ENCODE assay signal across 16 cellular contexts in genomic region chr13:97194473-97194872, GRCh38. TPM values are rescaled to one million over a fixed set of nuclear protein-coding genes. Genes with fewer than 3 reads are reported as not detected.
DNase-seq lines count a peak whose midpoint lies in the region; ATAC-seq and TF ChIP-seq lines count a peak whose summit lies in the region.
"Had no signal": no experiment of that assay in that cellular context is flagged by ENCODE, and none has a peak within 500 bp of the region (broad histone marks: within the 10 kb centered on the region; RNA-seq: fewer than 3 reads in every experiment).

No MANE protein-coding gene starts in this region.

- no peak overlapping the region for H3K4me3 ChIP-seq in BLaER1 treated with 17β-estradiol and CSF1 and Interleukin-3, amounts not matched to agents 10 nM and 100 nM
- no peak overlapping the region for H3K4me3 ChIP-seq in neural progenitor cell
- H3K4me3 ChIP-seq: esophagus muscularis mucosa, lung, prostate gland, suprapubic skin had no signal

- no peaks in the 10 kb centered on the region for H4K20me1 ChIP-seq in BLaER1 treated with 17β-estradiol and CSF1 and Interleukin-3, amounts not matched to agents 10 nM and 100 nM
- H4K20me1 ChIP-seq in neural progenitor cell (ENCODE audit: low read depth): no peaks in the 10 kb centered on the region

- no peak overlapping the region for H3K27ac ChIP-seq in BLaER1 treated with 17β-estradiol and CSF1 and Interleukin-3, amounts not matched to agents 10 nM and 100 nM
- no peak overlapping the region for H3K27ac ChIP-seq in neural progenitor cell
- H3K27ac ChIP-seq: esophagus muscularis mucosa, KMS-11, prostate gland, suprapubic skin had no signal

- TF ChIP-seq CTCF in neural progenitor cell (IDR thresholded peaks at IDR 0.05): no peak

- 0 out of 22 replicates have a peak, but pooled peaks cover 0 to 7% (median 0%) of the 10 kb centered on the region in 11 experiments for H3K9me3 ChIP-seq in BLaER1 treated with 17β-estradiol and CSF1 and Interleukin-3, amounts not matched to agents 10 nM and 100 nM (replicated peaks in 1 of 11)
- no peaks in the 10 kb centered on the region for H3K9me3 ChIP-seq in neural progenitor cell (ENCODE audit: low read depth)
- H3K9me3 ChIP-seq: esophagus muscularis mucosa, prostate gland, suprapubic skin had no signal

- H3K79me2 ChIP-seq in neural progenitor cell (ENCODE audit: low read depth): no peaks in the 10 kb centered on the region

- H3K4me1 Mint-ChIP-seq in neural progenitor cell: no peaks in the 10 kb centered on the region
- H3K4me1 Mint-ChIP-seq: activated B cell treated with CpG ODN at 0.5 μM for 24 hours had no signal

- H3K27me3 ChIP-seq in BLaER1 treated with 17β-estradiol and CSF1 and Interleukin-3, amounts not matched to agents 10 nM and 100 nM: no peaks in the 10 kb centered on the region
- no peaks in the 10 kb centered on the region for H3K27me3 ChIP-seq in neural progenitor cell
- H3K27me3 ChIP-seq: esophagus muscularis mucosa, suprapubic skin had no signal

- H3K4me2 ChIP-seq in BLaER1 treated with 17β-estradiol and CSF1 and Interleukin-3, amounts not matched to agents 10 nM and 100 nM: peak overlapping the region in 10 of 11 experiments; percentile 7 to 49 (median 24); a peak in 13 of 22 replicates
- H3K4me2 ChIP-seq in neural progenitor cell: no peak overlapping the region
- H3K4me2 ChIP-seq: KMS-11 had no signal

- H3K9me3 Mint-ChIP-seq in neural progenitor cell: no peaks in the 10 kb centered on the region
- H3K9me3 Mint-ChIP-seq: activated B cell treated with CpG ODN at 0.5 μM for 24 hours had no signal

- no peaks in the 10 kb centered on the region for H3K36me3 Mint-ChIP-seq in neural progenitor cell

- H3K9ac ChIP-seq in BLaER1 treated with 17β-estradiol and CSF1 and Interleukin-3, amounts not matched to agents 10 nM and 100 nM: no peak overlapping the region
- no peak overlapping the region for H3K9ac ChIP-seq in neural progenitor cell
- H3K9ac ChIP-seq: KMS-11 had no signal

- no peak overlapping the region for H3K27ac Mint-ChIP-seq in neural progenitor cell
- H3K27ac Mint-ChIP-seq: activated B cell treated with CpG ODN at 0.5 μM for 24 hours had no signal

- H3F3A ChIP-seq in neural progenitor cell (ENCODE audit: low read depth): no peaks in the 10 kb centered on the region

- no peak overlapping the region for H2AFZ ChIP-seq in neural progenitor cell (replicated peaks)

- DNase-seq in M059J (ENCODE audit: low read depth) (peak; percentile 92), astrocyte of the hippocampus (ENCODE audit: low read depth, low spot score) (peak; percentile 83), kidney glomerular epithelial cell (lab: John Stamatoyannopoulos, UW) (peak; percentile 30), neural progenitor cell (ENCODE audit: low spot score) (no peak), hypothalamus (lab: John Stamatoyannopoulos, UW) (no peak)
- DNase-seq: activated B cell treated with CpG ODN at 0.5 μM for 24 hours; activated T-cell treated with anti-CD3 and anti-CD28 coated beads, Interleukin-2, amount 50 U/mL, for 48 hours; NCI-H2107 had no signal

- no peak overlapping the region for H3K4me3 Mint-ChIP-seq in neural progenitor cell
- H3K4me3 Mint-ChIP-seq: activated B cell treated with CpG ODN at 0.5 μM for 24 hours had no signal

- ATAC-seq in GM21737 (IDR thresholded peaks at IDR 0.05; ENCODE audit: unreplicated experiment) (no peak), GM18868 (IDR thresholded peaks at IDR 0.05; ENCODE audit: unreplicated experiment) (no peak)

- peaks cover 0 to 29% (median 19%) of the 10 kb centered on the region in 10 experiments; a peak in 18 of 20 replicates for H3K4me1 ChIP-seq in BLaER1 treated with 17β-estradiol and CSF1 and Interleukin-3, amounts not matched to agents 10 nM and 100 nM
- H3K4me1 ChIP-seq in neural progenitor cell: no peaks in the 10 kb centered on the region
- H3K4me1 ChIP-seq: esophagus muscularis mucosa, prostate gland, suprapubic skin had no signal

- H3K27me3 Mint-ChIP-seq in neural progenitor cell (ENCODE audit: insufficient read depth, low read depth): peaks cover 2% of the 10 kb centered on the region

- H3K36me3 ChIP-seq in BLaER1 treated with 17β-estradiol and CSF1 and Interleukin-3, amounts not matched to agents 10 nM and 100 nM: no peaks in the 10 kb centered on the region
- no peaks in the 10 kb centered on the region for H3K36me3 ChIP-seq in neural progenitor cell
- H3K36me3 ChIP-seq: esophagus muscularis mucosa, prostate gland, suprapubic skin had no signal

RNA-seq across cellular contexts. Expression of gene MBNL2, which starts 27.7 kb away (rescaled TPM):
- 57.2 and 72.8 TPM in 2 replicates for total RNA-seq in M059J (2014; rRNA removed; shearing (Covaris generic))
- 19.6 and 25.0 TPM in 2 replicates for total RNA-seq in neural progenitor cell (ENCODE audit: low replicate concordance)

Comparison
In these comparisons a context has a peak if more than half of its experiments do, and no peak if none do; other contexts are left out.
1. DNase-seq: peak in M059J (single experiment), astrocyte of the hippocampus (single experiment) and kidney glomerular epithelial cell (single experiment); none in neural progenitor cell (single experiment) and hypothalamus (0 of 51).